Comparison of ENCODE assay signal across 9 cellular contexts in genomic region chr11:64267207-64267945, GRCh38. TPM values are rescaled to one million over a fixed set of nuclear protein-coding genes. Genes with fewer than 3 reads are reported as not detected.
A peak's percentile ranks its signal among the peaks of the same experiment; 100 is the strongest.
DNase-seq lines count a peak whose midpoint lies in the region; ATAC-seq, FAIRE-seq and TF ChIP-seq lines count a peak whose summit lies in the region.
"Had no signal": no experiment of that assay in that cellular context is flagged by ENCODE, and none has a peak within 500 bp of the region (broad histone marks: within the 10 kb centered on the region; RNA-seq: fewer than 3 reads in every experiment).

No MANE protein-coding gene starts in this region.

- H3K27ac Mint-ChIP-seq in IgD-negative memory B cell, result peak overlapping the region in 2 of 3 donors; percentile 62 to 99
- H3K27ac Mint-ChIP-seq in nephron progenitor cell, result peak overlapping the region; percentile 68

- peak overlapping the region; percentile 88 to 96 (median 92) for H3K9ac ChIP-seq in BLaER1 treated with 17β-estradiol and CSF1 and Interleukin-3, amounts not matched to agents 10 nM and 100 nM

- peaks cover 68 to 81% (median 77%) of the 10 kb centered on the region in 10 experiments for H3K4me1 ChIP-seq in BLaER1 treated with 17β-estradiol and CSF1 and Interleukin-3, amounts not matched to agents 10 nM and 100 nM

- H3K27me3 Mint-ChIP-seq in IgD-negative memory B cell (no peaks in the 10 kb centered on the region), nephron progenitor cell (ENCODE audit: low read depth, poor library complexity) (no peaks in the 10 kb centered on the region)

- H3K36me3 Mint-ChIP-seq in IgD-negative memory B cell (peaks cover 3% of the 10 kb centered on the region), nephron progenitor cell (ENCODE audit: low read depth) (peaks cover 5% of the 10 kb centered on the region)

- H3K4me3 Mint-ChIP-seq in IgD-negative memory B cell, result peak overlapping the region in 1 of 4 donors; percentile 98
- no peak overlapping the region for H3K4me3 Mint-ChIP-seq in nephron progenitor cell

- peaks cover 13% of the 10 kb centered on the region in 3 donors for H3K4me1 Mint-ChIP-seq in IgD-negative memory B cell
- H3K4me1 Mint-ChIP-seq in nephron progenitor cell, result peaks cover 50% of the 10 kb centered on the region

- H3K4me2 ChIP-seq in BLaER1 treated with 17β-estradiol and CSF1 and Interleukin-3, amounts not matched to agents 10 nM and 100 nM, result peak overlapping the region; percentile 83 to 99 (median 96)

- H3K9me3 Mint-ChIP-seq in IgD-negative memory B cell (no peaks in the 10 kb centered on the region), nephron progenitor cell (no peaks in the 10 kb centered on the region)

- DNase-seq in dermis blood vessel endothelial cell, result peak; percentile 25
- no peak for DNase-seq in nephron progenitor cell
- DNase-seq in urothelium cell line (ENCODE audit: low spot score), result no peak
- no peak for DNase-seq in SKM-1 (lab: John Stamatoyannopoulos, UW; ENCODE audit: unreplicated experiment)

- H3K27ac ChIP-seq in BLaER1 treated with 17β-estradiol and CSF1 and Interleukin-3, amounts not matched to agents 10 nM and 100 nM, result peak overlapping the region; percentile 87 to 98 (median 96); a peak in 21 of 22 replicates

- H4K20me1 ChIP-seq in BLaER1 treated with 17β-estradiol and CSF1 and Interleukin-3, amounts not matched to agents 10 nM and 100 nM, result peaks cover 0 to 36% (median 0%) of the 10 kb centered on the region in 11 experiments; a peak in 4 of 22 replicates

- no peak for FAIRE-seq in urothelium cell line (lab: Jason Lieb, UNC)

- peaks cover 18 to 48% (median 37%) of the 10 kb centered on the region in 11 experiments for H3K36me3 ChIP-seq in BLaER1 treated with 17β-estradiol and CSF1 and Interleukin-3, amounts not matched to agents 10 nM and 100 nM

- no peaks in the 10 kb centered on the region for H3K9me3 ChIP-seq in BLaER1 treated with 17β-estradiol and CSF1 and Interleukin-3, amounts not matched to agents 10 nM and 100 nM (replicated peaks in 1 of 11)
- H3K9me3 ChIP-seq: body of pancreas had no signal

- H3K4me3 ChIP-seq in BLaER1 treated with 17β-estradiol and CSF1 and Interleukin-3, amounts not matched to agents 10 nM and 100 nM, result peak overlapping the region in 9 of 10 experiments; percentile 68 to 82 (median 74); a peak in 15 of 20 replicates
- H3K4me3 ChIP-seq: body of pancreas had no signal

- TF ChIP-seq CTCF in nephron progenitor cell (IDR thresholded peaks at IDR 0.05), result no peak

- ATAC-seq in HG02642 (IDR thresholded peaks at IDR 0.05; ENCODE audit: poor library complexity, unreplicated experiment) (no peak), HG02970 (IDR thresholded peaks at IDR 0.05; ENCODE audit: low FRiP score, unreplicated experiment) (no peak)
- ATAC-seq: body of pancreas had no signal

- H3K27me3 ChIP-seq in BLaER1 treated with 17β-estradiol and CSF1 and Interleukin-3, amounts not matched to agents 10 nM and 100 nM, result no peaks in the 10 kb centered on the region
- H3K27me3 ChIP-seq: body of pancreas had no signal

RNA-seq across cellular contexts. Expression of gene PLCB3, which starts 16.0 kb away (rescaled TPM):
- polyA plus RNA-seq in IgD-negative memory B cell, result 0.33 TPM
- total RNA-seq in dermis blood vessel endothelial cell, result 37.8 and 54.6 TPM in 2 replicates

RNA-seq across cellular contexts. Expression of gene BAD, which starts 17.1 kb away (rescaled TPM):
- polyA plus RNA-seq in IgD-negative memory B cell, result 53.2 TPM
- 57.2 and 65.9 TPM in 2 replicates for total RNA-seq in dermis blood vessel endothelial cell

RNA-seq across cellular contexts. Expression of gene GPR137, which starts 18.3 kb away (rescaled TPM):
- 19.7 TPM for polyA plus RNA-seq in IgD-negative memory B cell
- total RNA-seq in dermis blood vessel endothelial cell, result 11.5 and 12.1 TPM in 2 replicates

RNA-seq across cellular contexts. Expression of gene PPP1R14B, which starts 20.6 kb away (rescaled TPM):
- 48.1 TPM for polyA plus RNA-seq in IgD-negative memory B cell
- total RNA-seq in dermis blood vessel endothelial cell, result 238 and 297 TPM in 2 replicates

RNA-seq across cellular contexts. Expression of gene KCNK4, which starts 23.7 kb away (rescaled TPM):
- not detected for polyA plus RNA-seq in IgD-negative memory B cell
- total RNA-seq in dermis blood vessel endothelial cell, result 0.17 TPM in 1 of 2 replicates, not detected in the other
- total RNA-seq: body of pancreas had no signal
